In the genomic region with DNA sequence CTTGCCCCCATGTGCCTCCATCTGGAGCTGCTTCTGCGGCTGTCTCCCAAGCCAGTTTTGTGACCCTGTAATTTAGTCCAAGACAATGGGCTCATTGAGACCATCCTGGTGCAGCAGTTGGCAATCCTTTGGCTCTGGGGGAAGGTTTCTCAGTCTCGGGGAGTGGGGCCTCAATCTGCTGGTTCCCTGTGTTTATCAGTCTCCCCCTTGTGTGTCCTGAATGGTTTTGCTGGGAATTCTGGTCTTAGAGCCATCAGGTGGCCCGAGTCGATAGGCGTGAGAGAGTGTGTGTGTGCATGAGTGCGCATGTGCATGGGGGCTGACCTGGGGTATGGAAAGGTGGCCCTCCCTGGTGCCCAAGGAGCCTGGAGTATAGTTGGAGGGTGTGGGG, we compare ENCODE assay signal across 9 cellular contexts.
DNase-seq lines count a peak whose midpoint lies in the region; ATAC-seq, FAIRE-seq and TF ChIP-seq lines count a peak whose summit lies in the region.
"Had no signal": no experiment of that assay in that cellular context is flagged by ENCODE, and none has a peak within 500 bp of the region (broad histone marks: within the 10 kb centered on the region; RNA-seq: fewer than 3 reads in every experiment).

No MANE protein-coding gene starts in this region.

- TF ChIP-seq CTCF in GM12878 (IDR thresholded peaks at IDR 0.05 in 2 of 3, conservative IDR thresholded peaks at IDR 0.05 in 1 of 3; ENCODE audit: control insufficient read depth in 2 of 3, extremely low read depth in 1 of 3, insufficient read depth in 1 of 3, low read depth in 3 of 3, low read length in 3 of 3) (no peak), tibial nerve (IDR thresholded peaks at IDR 0.05) (no peak)

- no peaks in the 10 kb centered on the region for H3K27me3 ChIP-seq in GM12878 (replicated peaks in 1 of 2; ENCODE audit: control insufficient read depth in 2 of 2, insufficient read depth in 2 of 2, low read length in 1 of 2)
- no peaks in the 10 kb centered on the region for H3K27me3 ChIP-seq in tibial nerve

- H3K9me3 ChIP-seq in GM12878 (replicated peaks; ENCODE audit: control insufficient read depth, insufficient read depth, low read length), result no peaks in the 10 kb centered on the region
- no peaks in the 10 kb centered on the region for H3K9me3 ChIP-seq in mesodermal cell (ENCODE audit: control insufficient read depth, low read length)
- no peaks in the 10 kb centered on the region for H3K9me3 ChIP-seq in tibial nerve

- H3K4me3 ChIP-seq in GM12878, result 0 out of 2 replicates have a peak overlapping the region, but pooled peaks have one; percentile 29
- H3K4me3 ChIP-seq in mesodermal cell (ENCODE audit: extremely low read depth, insufficient read depth, low read length, poor library complexity, severe bottlenecking), result peak overlapping the region; percentile 87
- H3K4me3 ChIP-seq in tibial nerve, result peak overlapping the region; percentile 69 to 91 (median 78)

- CTCF ChIA-PET in activated naive CD4-positive, alpha-beta T cell treated with anti-CD3 and anti-CD28 coated beads, Interleukin-2, amount 10 ng/mL, durations not matched to agents 7 days and 5 days (lab: Charles Lee), result interaction anchor here (1.1 to 5.0 kb wide), 8 partner anchors 9 to 83 kb away, joined by 3 to 38 read pairs (median 5); no protein-coding TSS in a partner anchor
- CTCF ChIA-PET in GM12878 (lab: Yijun Ruan, JAX), result interaction anchor here (1.1 to 3.7 kb wide), 4 partner anchors 25 to 61 kb away, joined by 4 to 15 read pairs (median 6); no protein-coding TSS in a partner anchor

- no peak for DNase-seq in activated naive CD4-positive, alpha-beta T cell treated with anti-CD3 and anti-CD28 coated beads, Interleukin-2, amount 10 ng/mL, durations not matched to agents 7 days and 5 days
- DNase-seq in activated naive CD4-positive, alpha-beta T cell treated with Interleukin-2 at 50 U/mL for 16 hours, result no peak
- DNase-seq in GM12878 (ENCODE audit: low read depth, low spot score) (no peak), tibial nerve (ENCODE audit: low spot score in 2 of 2) (no peak)
- no peak for DNase-seq in activated CD4-positive, alpha-beta T cell treated with anti-CD3 and anti-CD28 coated beads for 1 hour

- no peak for TF ChIP-seq POLR2A in GM12878 (IDR thresholded peaks at IDR 0.05; ENCODE audit: low read depth, low read length)
- no peak for TF ChIP-seq POLR2A in tibial nerve (IDR thresholded peaks at IDR 0.05)

- H4K20me1 ChIP-seq in GM12878 (ENCODE audit: control insufficient read depth, insufficient read depth), result peaks cover 6% of the 10 kb centered on the region; the same call in 1 of the 2 replicates

- H3K79me2 ChIP-seq in GM12878 (ENCODE audit: control insufficient read depth, insufficient read depth, low read length), result peaks cover 56% of the 10 kb centered on the region

- RAD21 ChIA-PET in GM12878 (lab: Charles Lee; ENCODE audit: unreplicated experiment), result interaction anchor here (1.1 to 1.4 kb wide), 5 partner anchors 13 to 90 kb away, joined by 3 to 4 read pairs (median 4); no protein-coding TSS in a partner anchor

- no peak for FAIRE-seq in GM12878 (lab: Jason Lieb, UNC)
- FAIRE-seq: keratinocyte had no signal

- H3K27ac ChIP-seq in GM12878 (ENCODE audit: control insufficient read depth, insufficient read depth), result no peak overlapping the region
- peak overlapping the region; percentile 71 for H3K27ac ChIP-seq in mesodermal cell (ENCODE audit: low read depth, low read length, severe bottlenecking)
- peak overlapping the region; percentile 11 to 95 (median 90) for H3K27ac ChIP-seq in tibial nerve

- ATAC-seq in GM12878 (no peak), GM18873 (IDR thresholded peaks at IDR 0.05; ENCODE audit: low FRiP score, unreplicated experiment) (no peak), HG02973 (IDR thresholded peaks at IDR 0.05; ENCODE audit: unreplicated experiment) (no peak)

- intact Hi-C loops in GM12878 (cut with micrococcal nuclease; ENCODE audit: unreplicated experiment), result no loop called here

- H3K4me2 ChIP-seq in GM12878 (ENCODE audit: control insufficient read depth, insufficient read depth), result peak overlapping the region; percentile 85

- no TSS peak for BruUV-seq in GM12878 (replicated peaks; lab: Mats Ljungman, UMichigan)

- no peaks in the 10 kb centered on the region for H3K27me3 Mint-ChIP-seq in activated naive CD4-positive, alpha-beta T cell treated with anti-CD3 and anti-CD28 coated beads, Interleukin-2, amount 10 ng/mL, durations not matched to agents 7 days and 5 days

- H3K4me1 Mint-ChIP-seq in activated naive CD4-positive, alpha-beta T cell treated with anti-CD3 and anti-CD28 coated beads, Interleukin-2, amount 10 ng/mL, durations not matched to agents 7 days and 5 days, result peaks cover 73% of the 10 kb centered on the region

- no peak for TF ChIP-seq RAD21 in GM12878 (IDR thresholded peaks at IDR 0.05; ENCODE audit: insufficient read depth, low read depth, low read length)

- WGBS in GM12878 (ENCODE audit: insufficient coverage, insufficient replicate concordance, low lambda C conversion rate, missing lambda C conversion rate), result 96% methylated on average over 6 of the region's 6 CpGs
- 67 to 76% methylated on average over 3 to 6 of the region's 6 CpGs for WGBS in mesodermal cell (ENCODE audit: insufficient coverage in 2 of 2), 2 experiments
- WGBS in tibial nerve, 2 donors, result 33 to 40% methylated on average over 6 of the region's 6 CpGs

- H3K4me1 ChIP-seq in GM12878 (ENCODE audit: control insufficient read depth, insufficient read depth, low read length), result peaks cover 38% of the 10 kb centered on the region
- peaks cover 54% of the 10 kb centered on the region for H3K4me1 ChIP-seq in mesodermal cell (ENCODE audit: control insufficient read depth, insufficient read depth, low read length, poor library complexity, severe bottlenecking)
- H3K4me1 ChIP-seq in tibial nerve, result peaks cover 0 to 90% (median 78%) of the 10 kb centered on the region in 4 donors

- H3K27ac Mint-ChIP-seq in activated naive CD4-positive, alpha-beta T cell treated with anti-CD3 and anti-CD28 coated beads, Interleukin-2, amount 10 ng/mL, durations not matched to agents 7 days and 5 days, result peak overlapping the region; percentile 97

- in situ Hi-C loops in GM12878 (cut with MboI), result no loop called here

- POLR2A ChIA-PET in GM12878 (lab: Charles Lee), result interaction anchor here (0.6 kb wide), 1 partner anchor 39 kb away, joined by 4 read pairs; no protein-coding TSS in a partner anchor

- H3K9ac ChIP-seq in GM12878 (ENCODE audit: control insufficient read depth, insufficient read depth, low read length), result no peak overlapping the region; the same call in 1 of the 2 replicates

- TF ChIP-seq EP300 in GM12878 (IDR thresholded peaks at IDR 0.05; ENCODE audit: borderline replicate concordance in 1 of 2, control insufficient read depth in 1 of 2, low read depth in 2 of 2, low read length in 2 of 2), result no peak
- no peak for TF ChIP-seq EP300 in tibial nerve (IDR thresholded peaks at IDR 0.05)

- H3K4me3 Mint-ChIP-seq in activated naive CD4-positive, alpha-beta T cell treated with anti-CD3 and anti-CD28 coated beads, Interleukin-2, amount 10 ng/mL, durations not matched to agents 7 days and 5 days, result peak overlapping the region; percentile 100

- no peak overlapping the region for H2AFZ ChIP-seq in GM12878 (ENCODE audit: control insufficient read depth, low read depth, low read length)

- SMC1A ChIA-PET in GM12878 (lab: Charles Lee; ENCODE audit: uncharacterized antibody, unreplicated experiment), result interaction anchor here (1.2 kb wide), 2 partner anchors 14 to 44 kb away, joined by 4 to 6 read pairs; no protein-coding TSS in a partner anchor

- no peaks in the 10 kb centered on the region for H3K9me3 Mint-ChIP-seq in activated naive CD4-positive, alpha-beta T cell treated with anti-CD3 and anti-CD28 coated beads, Interleukin-2, amount 10 ng/mL, durations not matched to agents 7 days and 5 days

- H3K36me3 ChIP-seq in GM12878 (ENCODE audit: control insufficient read depth in 2 of 2, insufficient read depth in 2 of 2, low read length in 1 of 2) (peaks cover 0 to 3% of the 10 kb centered on the region in 2 experiments; a peak in 2 of 4 replicates), mesodermal cell (ENCODE audit: control insufficient read depth, insufficient read depth, low read length) (peaks cover 12% of the 10 kb centered on the region), tibial nerve (no peaks in the 10 kb centered on the region)

- peaks cover 42% of the 10 kb centered on the region for H3K36me3 Mint-ChIP-seq in activated naive CD4-positive, alpha-beta T cell treated with anti-CD3 and anti-CD28 coated beads, Interleukin-2, amount 10 ng/mL, durations not matched to agents 7 days and 5 days

TF ChIP-seq in GM12878, 131 proteins besides CTCF, POLR2A, EP300 and RAD21 (continues in another document):
- TF ChIP-seq RCOR1 (conservative IDR thresholded peaks at IDR 0.05; ENCODE audit: low read depth, low read length), result no peak
- TF ChIP-seq, protein P1, sequence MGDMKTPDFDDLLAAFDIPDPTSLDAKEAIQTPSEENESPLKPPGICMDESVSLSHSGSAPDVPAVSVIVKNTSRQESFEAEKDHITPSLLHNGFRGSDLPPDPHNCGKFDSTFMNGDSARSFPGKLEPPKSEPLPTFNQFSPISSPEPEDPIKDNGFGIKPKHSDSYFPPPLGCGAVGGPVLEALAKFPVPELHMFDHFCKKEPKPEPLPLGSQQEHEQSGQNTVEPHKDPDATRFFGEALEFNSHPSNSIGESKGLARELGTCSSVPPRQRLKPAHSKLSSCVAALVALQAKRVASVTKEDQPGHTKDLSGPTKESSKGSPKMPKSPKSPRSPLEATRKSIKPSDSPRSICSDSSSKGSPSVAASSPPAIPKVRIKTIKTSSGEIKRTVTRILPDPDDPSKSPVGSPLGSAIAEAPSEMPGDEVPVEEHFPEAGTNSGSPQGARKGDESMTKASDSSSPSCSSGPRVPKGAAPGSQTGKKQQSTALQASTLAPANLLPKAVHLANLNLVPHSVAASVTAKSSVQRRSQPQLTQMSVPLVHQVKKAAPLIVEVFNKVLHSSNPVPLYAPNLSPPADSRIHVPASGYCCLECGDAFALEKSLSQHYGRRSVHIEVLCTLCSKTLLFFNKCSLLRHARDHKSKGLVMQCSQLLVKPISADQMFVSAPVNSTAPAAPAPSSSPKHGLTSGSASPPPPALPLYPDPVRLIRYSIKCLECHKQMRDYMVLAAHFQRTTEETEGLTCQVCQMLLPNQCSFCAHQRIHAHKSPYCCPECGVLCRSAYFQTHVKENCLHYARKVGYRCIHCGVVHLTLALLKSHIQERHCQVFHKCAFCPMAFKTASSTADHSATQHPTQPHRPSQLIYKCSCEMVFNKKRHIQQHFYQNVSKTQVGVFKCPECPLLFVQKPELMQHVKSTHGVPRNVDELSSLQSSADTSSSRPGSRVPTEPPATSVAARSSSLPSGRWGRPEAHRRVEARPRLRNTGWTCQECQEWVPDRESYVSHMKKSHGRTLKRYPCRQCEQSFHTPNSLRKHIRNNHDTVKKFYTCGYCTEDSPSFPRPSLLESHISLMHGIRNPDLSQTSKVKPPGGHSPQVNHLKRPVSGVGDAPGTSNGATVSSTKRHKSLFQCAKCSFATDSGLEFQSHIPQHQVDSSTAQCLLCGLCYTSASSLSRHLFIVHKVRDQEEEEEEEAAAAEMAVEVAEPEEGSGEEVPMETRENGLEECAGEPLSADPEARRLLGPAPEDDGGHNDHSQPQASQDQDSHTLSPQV (IDR thresholded peaks at IDR 0.05), result no peak
- TF ChIP-seq ZNF24 (IDR thresholded peaks at IDR 0.05), result no peak
- TF ChIP-seq KDM1A (IDR thresholded peaks at IDR 0.05; ENCODE audit: borderline replicate concordance), result no peak

Comparison
In these comparisons a context has a peak if more than half of its experiments do, and no peak if none do; other contexts are left out.
1. H3K4me3 ChIP-seq: peak in every context shown above with its lines; median percentile 87 in mesodermal cell; 78 in tibial nerve; 29 in GM12878.